8 cellular contexts compared by ENCODE assay signal in genomic region chr3:161220850-161221753, GRCh38. TPM values are rescaled to one million over a fixed set of nuclear protein-coding genes. Genes with fewer than 3 reads are reported as not detected.
DNase-seq lines count a peak whose midpoint lies in the region; ATAC-seq, FAIRE-seq and TF ChIP-seq lines count a peak whose summit lies in the region.

Gene NMD3, plus strand, starts transcription at chr3:161221311. Its CDS starts 703 bp downstream, at chr3:161222014.

- in situ Hi-C loops in HepG2 (cut with HindIII; ENCODE audit: extremely low pct_ligation_motif_present, low pct_unique_long_range_greater_than_20kb), result loop anchor here (10.0 kb wide), 1 partner anchor 466 kb away; the partner anchor contains the start of gene PPM1L

- POLR2A ChIA-PET in HepG2 (lab: Yijun Ruan, JAX), result interaction anchor here (0.8 to 1.7 kb wide), 8 partner anchors 10 to 201 kb away, joined by 3 to 6 read pairs (median 4); no protein-coding TSS in a partner anchor

- peaks cover 12 to 41% (median 32%) of the 10 kb centered on the region in 11 experiments; a peak in 19 of 22 replicates for H4K20me1 ChIP-seq in BLaER1 treated with 17β-estradiol and CSF1 and Interleukin-3, amounts not matched to agents 10 nM and 100 nM
- peaks cover 20% of the 10 kb centered on the region for H4K20me1 ChIP-seq in HepG2 (ENCODE audit: insufficient read depth, low read length)

- H3K79me2 ChIP-seq in HepG2 (ENCODE audit: insufficient read depth, low read length), result peaks cover 47% of the 10 kb centered on the region

- H3K27ac ChIP-seq in BLaER1 treated with 17β-estradiol and CSF1 and Interleukin-3, amounts not matched to agents 10 nM and 100 nM, result peak within 1 kb of the TSS; percentile 91 to 99 (median 97)
- peak within 1 kb of the TSS; percentile 90 for H3K27ac ChIP-seq in HepG2 (ENCODE audit: extremely low read length, insufficient read depth, low read length)

- 0 out of 4 replicates have a peak, but pooled peaks of 1 of the 2 experiments have one; percentile 0 for TF ChIP-seq EP300 in HepG2 (IDR thresholded peaks at IDR 0.05; ENCODE audit: low read depth in 2 of 2, low read length in 2 of 2)
- no peak for TF ChIP-seq EP300 in HepG2 (CRISPR knock-in tag; IDR thresholded peaks at IDR 0.05; ENCODE audit: borderline replicate concordance)

- TF ChIP-seq POLR2A in HepG2 (IDR thresholded peaks at IDR 0.05; ENCODE audit: insufficient read depth in 1 of 2, low read depth in 2 of 2, low read length in 2 of 2), result peak; percentile 79 to 88

- TF ChIP-seq CTCF in HepG2 (CRISPR knock-in tag; IDR thresholded peaks at IDR 0.05), result no peak

- peaks cover 24 to 47% (median 30%) of the 10 kb centered on the region in 10 experiments for H3K4me1 ChIP-seq in BLaER1 treated with 17β-estradiol and CSF1 and Interleukin-3, amounts not matched to agents 10 nM and 100 nM
- peaks cover 42% of the 10 kb centered on the region for H3K4me1 ChIP-seq in HepG2 (ENCODE audit: insufficient read depth, low read length)

- peak; percentile 98 for ATAC-seq in GM19351 (IDR thresholded peaks at IDR 0.05; ENCODE audit: unreplicated experiment)
- ATAC-seq in HG03521 (IDR thresholded peaks at IDR 0.05; ENCODE audit: unreplicated experiment), result peak; percentile 99
- ATAC-seq in HepG2, result peak; percentile 96

- intact Hi-C loops in HepG2 (cut with micrococcal nuclease; ENCODE audit: unreplicated experiment), result loop anchor here (5.0 to 10.0 kb wide), 3 partner anchors 41 to 656 kb away; partner anchors contain the start of gene KPNA4

- peak within 1 kb of the TSS; percentile 95 to 99 (median 98) for H3K9ac ChIP-seq in BLaER1 treated with 17β-estradiol and CSF1 and Interleukin-3, amounts not matched to agents 10 nM and 100 nM
- peak within 1 kb of the TSS; percentile 98 for H3K9ac ChIP-seq in HepG2 (ENCODE audit: insufficient read depth, low read depth, low read length)

- no peaks in the 10 kb centered on the region for H3K9me3 ChIP-seq in BLaER1 treated with 17β-estradiol and CSF1 and Interleukin-3, amounts not matched to agents 10 nM and 100 nM (replicated peaks in 1 of 11)
- H3K9me3 ChIP-seq in HepG2 (ENCODE audit: low read length), result no peaks in the 10 kb centered on the region; the same call in 1 of the 2 replicates

- no TSS peak for BruUV-seq in HepG2 (replicated peaks; lab: Mats Ljungman, UMichigan)

- no peaks in the 10 kb centered on the region for H3K27me3 ChIP-seq in BLaER1 treated with 17β-estradiol and CSF1 and Interleukin-3, amounts not matched to agents 10 nM and 100 nM
- no peaks in the 10 kb centered on the region; a peak in 2 of 5 replicates for H3K27me3 ChIP-seq in HepG2 (ENCODE audit: control insufficient read depth in 1 of 2, insufficient read depth in 2 of 2, low read length in 2 of 2)

- CTCF ChIA-PET in HepG2 (lab: Yijun Ruan, JAX; ENCODE audit: low intra/inter-chr PET ratio, low total read pairs), result no interaction called here

- under 1% methylated on average over 27 of the region's 71 CpGs for WGBS in HepG2 (ENCODE audit: low lambda C conversion rate)

- peak; percentile 44 for FAIRE-seq in HepG2 (lab: Jason Lieb, UNC)

- H3K4me2 ChIP-seq in BLaER1 treated with 17β-estradiol and CSF1 and Interleukin-3, amounts not matched to agents 10 nM and 100 nM, result peak within 1 kb of the TSS; percentile 76 to 95 (median 88)
- H3K4me2 ChIP-seq in HepG2 (ENCODE audit: low read depth, low read length), result peak within 1 kb of the TSS; percentile 83

- 0 out of 2 replicates have a peak, but pooled peaks have one; percentile 19 for TF ChIP-seq RAD21 in HepG2 (CRISPR knock-in tag; IDR thresholded peaks at IDR 0.05)

- H3K4me3 ChIP-seq in BLaER1 treated with 17β-estradiol and CSF1 and Interleukin-3, amounts not matched to agents 10 nM and 100 nM, result peak within 1 kb of the TSS; percentile 91 to 100 (median 97)
- H3K4me3 ChIP-seq in HepG2 (replicated peaks in 1 of 3; ENCODE audit: insufficient read depth in 1 of 3, low read depth in 2 of 3, low read length in 3 of 3), result peak within 1 kb of the TSS; percentile 84 to 99 (median 92)

- H2AFZ ChIP-seq in HepG2 (ENCODE audit: low read length), result peak within 1 kb of the TSS; percentile 68

- peaks cover 21 to 37% (median 26%) of the 10 kb centered on the region in 11 experiments for H3K36me3 ChIP-seq in BLaER1 treated with 17β-estradiol and CSF1 and Interleukin-3, amounts not matched to agents 10 nM and 100 nM
- H3K36me3 ChIP-seq in HepG2 (replicated peaks in 1 of 2; ENCODE audit: control insufficient read depth in 1 of 2, insufficient read depth in 2 of 2, low read length in 2 of 2), result peaks cover 0 to 12% of the 10 kb centered on the region in 2 experiments; a peak in 2 of 5 replicates

- DNase-seq in NCI-H748 (lab: John Stamatoyannopoulos, UW; ENCODE audit: unreplicated experiment) (peak; percentile 92), dermis blood vessel endothelial cell (peak; percentile 97), HepG2 (ENCODE audit: low spot score) (peak; percentile 87)
- peak; percentile 83 to 91 for DNase-seq in activated CD4-positive, alpha-beta T cell treated with anti-CD3 and anti-CD28 coated beads, Interleukin-2, amount 50 U/mL, for 24 hours (ENCODE audit: low read depth in 1 of 2, low spot score in 1 of 2)
- DNase-seq in stimulated activated CD4-positive, alpha-beta T cell treated with anti-CD3 and anti-CD28 coated beads, Interleukin-4, amount 100 ng/mL, for 1 hour, result peak; percentile 92

TF ChIP-seq in HepG2, 621 proteins besides CTCF, POLR2A, EP300 and RAD21 (continues in another document):
- TF ChIP-seq ZNF383 (CRISPR knock-in tag; IDR thresholded peaks at IDR 0.05; ENCODE audit: borderline replicate concordance), result peak; percentile 43; the same call in 1 of the 2 replicates
- peak; percentile 82; the same call in 1 of the 2 replicates for TF ChIP-seq KLF6 (CRISPR knock-in tag; IDR thresholded peaks at IDR 0.05)
- no peak for TF ChIP-seq HOXA7 (CRISPR knock-in tag; IDR thresholded peaks at IDR 0.05)
- peak; percentile 86 for TF ChIP-seq ZNF761 (CRISPR knock-in tag; conservative IDR thresholded peaks at IDR 0.05)
- TF ChIP-seq SP5 (CRISPR knock-in tag; IDR thresholded peaks at IDR 0.05; ENCODE audit: borderline replicate concordance, low read depth), result 0 out of 2 replicates have a peak, but pooled peaks have one; percentile 54
- TF ChIP-seq CREM (IDR thresholded peaks at IDR 0.05), result peak; percentile 80
- TF ChIP-seq CREM (CRISPR knock-in tag; IDR thresholded peaks at IDR 0.05), result no peak

RNA-seq across cellular contexts. Expression of gene NMD3, which starts in this region (rescaled TPM):
- total RNA-seq in dermis blood vessel endothelial cell (82.5 and 94.6 TPM in 2 replicates), HepG2 (2016; rRNA removed; fragmentation: Illumina TruSeq; extraction: Trizol) (55.2 and 95.4 TPM in 2 replicates)
- total RNA-seq in HepG2 (2016; cell fraction: cytosol; rRNA removed; fragmentation: Illumina TruSeq; extraction: Trizol; ENCODE audit: low read depth), result 8.5 and 10.5 TPM in 2 replicates
- total RNA-seq in HepG2 (2016; cell fraction: insoluble cytoplasmic fraction; rRNA removed; fragmentation: Illumina TruSeq; extraction: Trizol), result 55.7 and 91.2 TPM in 2 replicates
- total RNA-seq in HepG2 (2016; cell fraction: membrane; rRNA removed; fragmentation: Illumina TruSeq; extraction: Trizol), result 22.8 and 30.4 TPM in 2 replicates
- 46.6 and 50.5 TPM in 2 replicates for total RNA-seq in HepG2 (2016; cell fraction: nucleus; rRNA removed; fragmentation: Illumina TruSeq; extraction: Trizol)
- polyA plus RNA-seq in HepG2 (2011; rRNA removed), result 31.3 and 44.2 TPM in 2 replicates
- polyA plus RNA-seq in HepG2 (2011; cell fraction: cytosol; rRNA removed), result 17.1 and 21.6 TPM in 2 replicates
- 19.8 and 20.3 TPM in 2 replicates for polyA plus RNA-seq in HepG2 (2011; cell fraction: nucleus; rRNA removed)
- 46.6 and 51.7 TPM in 2 replicates for polyA plus RNA-seq in HepG2 (2012)
- 3.5 and 4.3 TPM in 2 replicates for polyA plus RNA-seq in HepG2 (2016; cell fraction: cytosol; fragmentation: Illumina TruSeq; extraction: Trizol; ENCODE audit: low read depth)
- polyA plus RNA-seq in HepG2 (2016; cell fraction: insoluble cytoplasmic fraction; fragmentation: Illumina TruSeq; extraction: Trizol; ENCODE audit: low read depth), result 73.9 and 86.1 TPM in 2 replicates
- polyA plus RNA-seq in HepG2 (2016; cell fraction: membrane; fragmentation: Illumina TruSeq; extraction: Trizol; ENCODE audit: low read depth), result 11.3 and 13.2 TPM in 2 replicates
- polyA plus RNA-seq in HepG2 (2016; cell fraction: nucleus; fragmentation: Illumina TruSeq; extraction: Trizol; ENCODE audit: insufficient read depth, low read depth), result 39.5 and 44.5 TPM in 2 replicates
- polyA minus RNA-seq in HepG2 (2011; rRNA and poly(A)+ RNA removed; ENCODE audit: low replicate concordance), result 55.7 and 74.3 TPM in 2 replicates
- polyA minus RNA-seq in HepG2 (2011; cell fraction: cytosol; rRNA and poly(A)+ RNA removed), result 50.4 and 51.5 TPM in 2 replicates
- 85.7 and 94.0 TPM in 2 replicates for polyA minus RNA-seq in HepG2 (2011; cell fraction: nucleus; rRNA and poly(A)+ RNA removed)

Comparison
In these comparisons a context has a peak if more than half of its experiments do, and no peak if none do; other contexts are left out.
1. Peak in every context shown above with its lines: DNase-seq, ATAC-seq, H3K4me3 ChIP-seq and H3K27ac ChIP-seq.